Comparison of ENCODE assay signal across 24 cellular contexts in genomic region chr4:10086506-10087120, GRCh38. TPM values are rescaled to one million over a fixed set of nuclear protein-coding genes. Genes with fewer than 3 reads are reported as not detected.
DNase-seq lines count a peak whose midpoint lies in the region; ATAC-seq and TF ChIP-seq lines count a peak whose summit lies in the region.
"Had no signal": no experiment of that assay in that cellular context is flagged by ENCODE, and none has a peak within 500 bp of the region (broad histone marks: within the 10 kb centered on the region; RNA-seq: fewer than 3 reads in every experiment).

No MANE protein-coding gene starts in this region.

- H3K4me1 Mint-ChIP-seq in naive thymus-derived CD8-positive, alpha-beta T cell, result peaks cover 5 to 30% (median 19%) of the 10 kb centered on the region in 4 donors
- H3K4me1 Mint-ChIP-seq: stimulated activated memory B cell treated with anti-CD40 and anti-IgM and Interleukin-4, amounts not matched to agents 10 μg/mL and 1 μg/mL and 100 μg/mL, for 72 hours had no signal

- H3K27ac Mint-ChIP-seq in naive thymus-derived CD8-positive, alpha-beta T cell, result peak overlapping the region in 8 of 10 donors; percentile 19 to 83 (median 61)
- H3K27ac Mint-ChIP-seq: activated CD4-positive, alpha-beta T cell treated with anti-CD3 and anti-CD28 coated beads, Interleukin-2, amount 10 ng/mL, durations not matched to agents 7 days and 5 days; stimulated activated memory B cell treated with anti-CD40 and anti-IgM and Interleukin-4, amounts not matched to agents 10 μg/mL and 1 μg/mL and 100 μg/mL, for 72 hours had no signal

- no peak overlapping the region for H3K4me3 ChIP-seq in Peyer's patch
- H3K4me3 ChIP-seq in lower leg skin (ENCODE audit: low read depth, poor library complexity, severe bottlenecking), result no peak overlapping the region
- H3K4me3 ChIP-seq: esophagus squamous epithelium, K562, tibial nerve had no signal

- WGBS in lower leg skin, 2 donors, result 94 to 95% methylated on average over 10 to 13 of the region's 13 CpGs

- no peaks in the 10 kb centered on the region for H3K27me3 ChIP-seq in Peyer's patch
- H3K27me3 ChIP-seq: esophagus squamous epithelium, neutrophil, tibial nerve had no signal

- TF ChIP-seq POLR2A in Peyer's patch (IDR thresholded peaks at IDR 0.05) (no peak), lower leg skin (IDR thresholded peaks at IDR 0.05) (no peak)

- ATAC-seq in naive thymus-derived CD8-positive, alpha-beta T cell, result no peak
- ATAC-seq in GM21619 (IDR thresholded peaks at IDR 0.05; ENCODE audit: unreplicated experiment), result no peak
- ATAC-seq: K562; sciatic nerve; stimulated activated memory B cell treated with anti-CD40 and anti-IgM and Interleukin-4, amounts not matched to agents 10 μg/mL and 1 μg/mL and 100 μg/mL, for 72 hours had no signal

- no peaks in the 10 kb centered on the region for H3K27me3 Mint-ChIP-seq in naive thymus-derived CD8-positive, alpha-beta T cell
- H3K27me3 Mint-ChIP-seq: activated CD4-positive, alpha-beta T cell treated with anti-CD3 and anti-CD28 coated beads, Interleukin-2, amount 10 ng/mL, durations not matched to agents 7 days and 5 days; stimulated activated memory B cell treated with anti-CD40 and anti-IgM and Interleukin-4, amounts not matched to agents 10 μg/mL and 1 μg/mL and 100 μg/mL, for 72 hours had no signal

- H3K9me3 Mint-ChIP-seq in naive thymus-derived CD8-positive, alpha-beta T cell, result no peaks in the 10 kb centered on the region
- H3K9me3 Mint-ChIP-seq: activated CD4-positive, alpha-beta T cell treated with anti-CD3 and anti-CD28 coated beads, Interleukin-2, amount 10 ng/mL, durations not matched to agents 7 days and 5 days; stimulated activated memory B cell treated with anti-CD40 and anti-IgM and Interleukin-4, amounts not matched to agents 10 μg/mL and 1 μg/mL and 100 μg/mL, for 72 hours had no signal

- POLR2A ChIA-PET in naive thymus-derived CD8-positive, alpha-beta T cell (lab: Charles Lee), result interaction anchor here (1.0 kb wide), 1 partner anchor 17 kb away, joined by 3 read pairs; no protein-coding TSS in a partner anchor

- no peak overlapping the region for H3K4me3 Mint-ChIP-seq in naive thymus-derived CD8-positive, alpha-beta T cell
- H3K4me3 Mint-ChIP-seq: activated CD4-positive, alpha-beta T cell treated with anti-CD3 and anti-CD28 coated beads, Interleukin-2, amount 10 ng/mL, durations not matched to agents 7 days and 5 days; stimulated activated memory B cell treated with anti-CD40 and anti-IgM and Interleukin-4, amounts not matched to agents 10 μg/mL and 1 μg/mL and 100 μg/mL, for 72 hours had no signal

- peaks cover 0 to 92% (median 0%) of the 10 kb centered on the region in 3 donors for H3K36me3 ChIP-seq in Peyer's patch

- peaks cover 0 to 98% (median 15%) of the 10 kb centered on the region in 3 donors for H3K36me3 Mint-ChIP-seq in naive thymus-derived CD8-positive, alpha-beta T cell

- peaks cover 0 to 35% (median 4%) of the 10 kb centered on the region in 4 donors for H3K4me1 ChIP-seq in Peyer's patch

- H3K9me3 ChIP-seq in Peyer's patch, result no peaks in the 10 kb centered on the region
- H3K9me3 ChIP-seq: esophagus squamous epithelium, neutrophil, tibial nerve had no signal

- no peak overlapping the region for H3K27ac ChIP-seq in Peyer's patch
- H3K27ac ChIP-seq: esophagus squamous epithelium, neutrophil, tibial nerve, VCaP had no signal

- TF ChIP-seq CTCF in Peyer's patch (IDR thresholded peaks at IDR 0.05), result no peak
- TF ChIP-seq CTCF in lower leg skin (IDR thresholded peaks at IDR 0.05), result no peak

- intact Hi-C loops in cardiac septum (cut with DNase I), result no loop called here
- intact Hi-C loops in lower leg skin (cut with DNase I; ENCODE audit: low total_unique reads), result no loop called here

- DNase-seq in 8988T (peak; percentile 4), Peyer's patch (peak in 2 of 3 donors; percentile 35 to 40), cardiac septum (ENCODE audit: low spot score) (peak; percentile 49), T-helper 9 cell (no peak), lower leg skin (ENCODE audit: low spot score in 2 of 2) (no peak), NCI-H146 (lab: John Stamatoyannopoulos, UW) (no peak)
- DNase-seq in naive thymus-derived CD8-positive, alpha-beta T cell, result peak in 1 of 10 donors; percentile 44
- DNase-seq: activated CD4-positive, alpha-beta T cell treated with anti-CD3 and anti-CD28 coated beads, Interleukin-2, amount 10 ng/mL, durations not matched to agents 7 days and 5 days; caudate nucleus; DMS 273 treated with DMSO at 0.1 percent for 48 hours; effector CD4-positive, alpha-beta T cell; esophagus squamous epithelium; GDM1; GOT3; NCI-H69; SHP77 treated with DMSO at 0.1 percent for 48 hours; T-helper 1 cell had no signal

RNA-seq across cellular contexts. Expression of gene WDR1, which starts 30.0 kb away (rescaled TPM):
- total RNA-seq in Peyer's patch (100 to 1,000 TPM; 170 to 192 (median 180) TPM), cardiac septum (245 TPM), lower leg skin (100 to 1,000 TPM in 3 of 4 donors, 10 to 100 TPM in 1; 83.2 to 163 (median 144) TPM)
- 100 to 1,000 TPM; 295 to 300 TPM for total RNA-seq in naive thymus-derived CD8-positive, alpha-beta T cell
- 100 to 1,000 TPM; 304 to 378 (median 322) TPM for polyA plus RNA-seq in naive thymus-derived CD8-positive, alpha-beta T cell

Comparison
In these comparisons a context has a peak if more than half of its experiments do, and no peak if none do; other contexts are left out.
1. DNase-seq: peak in 8988T (single experiment), Peyer's patch (2 of 3) and cardiac septum (single experiment); none in T-helper 9 cell (single experiment), lower leg skin (0 of 2) and NCI-H146 (single experiment).